ENCODE assay signal across 9 cellular contexts in the genomic region with DNA sequence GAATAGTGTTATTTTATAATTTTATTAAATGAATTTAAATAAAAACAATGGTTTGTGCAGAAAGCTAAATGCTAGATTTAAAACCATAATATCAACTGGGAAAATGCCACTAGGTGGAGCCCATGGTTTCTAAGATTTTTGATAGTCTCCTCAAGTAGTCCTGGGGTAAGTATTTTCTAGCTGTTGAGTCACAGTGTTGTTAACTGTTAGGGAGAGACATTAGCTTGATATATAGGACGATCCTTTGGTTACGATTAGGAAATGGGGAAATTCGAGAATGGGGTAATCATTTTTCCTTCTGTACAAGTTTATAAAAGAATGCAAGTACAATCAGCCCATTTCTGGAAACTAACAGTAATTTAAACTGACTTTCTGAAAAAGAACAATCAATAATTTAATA.
DNase-seq lines count a peak whose midpoint lies in the region; ATAC-seq and TF ChIP-seq lines count a peak whose summit lies in the region.
"Had no signal": no experiment of that assay in that cellular context is flagged by ENCODE, and none has a peak within 500 bp of the region (broad histone marks: within the 10 kb centered on the region; RNA-seq: fewer than 3 reads in every experiment).

No MANE protein-coding gene starts in this region.

- peak; percentile 1 for DNase-seq in NCI-H146 (lab: John Stamatoyannopoulos, UW)
- no peak for DNase-seq in NCI-H146 treated with DMSO at 0.1 percent for 48 hours (lab: John Stamatoyannopoulos, UW; ENCODE audit: unreplicated experiment)
- DNase-seq in HuH-7 (ENCODE audit: low spot score) = peak; percentile 24
- DNase-seq in SK-MEL-5 (ENCODE audit: low read depth, low spot score) = peak; percentile 77
- DNase-seq in fibroblast of peridontal ligament (ENCODE audit: extremely low read depth) = peak; percentile 94
- DNase-seq in ovary = peak in 1 of 5 donors; percentile 25
- no peak for DNase-seq in effector memory CD4-positive, alpha-beta T cell

- no peak overlapping the region for H3K4me3 ChIP-seq in ovary
- H3K4me3 ChIP-seq in effector memory CD4-positive, alpha-beta T cell (ENCODE audit: insufficient read depth, low read depth, low read length, poor library complexity, severe bottlenecking) = no peak overlapping the region
- H3K4me3 ChIP-seq: BLaER1 had no signal

- H3K9me3 ChIP-seq in ovary = no peaks in the 10 kb centered on the region
- H3K9me3 ChIP-seq in effector memory CD4-positive, alpha-beta T cell (ENCODE audit: control insufficient read depth, low read length) = no peaks in the 10 kb centered on the region

- 4 to 5% (median 4%) methylated on average over 3 of the region's 3 CpGs for WGBS in ovary, 3 donors

- in situ Hi-C loops in SK-MEL-5 (cut with HindIII; ENCODE audit: low pct_unique_long_range_greater_than_20kb, low sequenced_read_pairs) = no loop called here

- H3K27ac ChIP-seq in ovary = no peak overlapping the region
- H3K27ac ChIP-seq in effector memory CD4-positive, alpha-beta T cell (ENCODE audit: insufficient read depth, low read length, poor library complexity, severe bottlenecking) = no peak overlapping the region
- H3K27ac ChIP-seq: BLaER1 had no signal

- peak; percentile 11 to 30 (median 27) for TF ChIP-seq CTCF in ovary (IDR thresholded peaks at IDR 0.05)

- H3K36me3 ChIP-seq in ovary = no peaks in the 10 kb centered on the region
- no peaks in the 10 kb centered on the region for H3K36me3 ChIP-seq in effector memory CD4-positive, alpha-beta T cell (ENCODE audit: control insufficient read depth, insufficient read depth, low read length)
- H3K36me3 ChIP-seq: BLaER1 had no signal

- no peaks in the 10 kb centered on the region for H3K27me3 ChIP-seq in ovary
- H3K27me3 ChIP-seq in effector memory CD4-positive, alpha-beta T cell (replicated peaks; ENCODE audit: control insufficient read depth, insufficient read depth, low read length, poor library complexity, severe bottlenecking) = no peaks in the 10 kb centered on the region
- H3K27me3 ChIP-seq: BLaER1 had no signal

- intact Hi-C loops in ovary (cut with DNase I) = loop anchor here in 3 of 4 donors (10.0 kb wide), 1 partner anchor 951 kb away; no protein-coding TSS in a partner anchor

- peaks cover 2% of the 10 kb centered on the region for H3K4me1 ChIP-seq in ovary (ENCODE audit: insufficient read depth)
- H3K4me1 ChIP-seq in effector memory CD4-positive, alpha-beta T cell (ENCODE audit: control insufficient read depth, insufficient read depth, low read length, poor library complexity, severe bottlenecking) = no peaks in the 10 kb centered on the region

- no peak for TF ChIP-seq POLR2A in ovary (IDR thresholded peaks at IDR 0.05)

- ATAC-seq in HG02763 (IDR thresholded peaks at IDR 0.05; ENCODE audit: unreplicated experiment) = no peak

- no peak for TF ChIP-seq EP300 in ovary (IDR thresholded peaks at IDR 0.05)

Comparison
In these comparisons a context has a peak if more than half of its experiments do, and no peak if none do; other contexts are left out.
1. DNase-seq: peak in NCI-H146 (single experiment), HuH-7 (single experiment), SK-MEL-5 (single experiment) and fibroblast of peridontal ligament (single experiment); none in NCI-H146 treated with DMSO at 0.1 percent for 48 hours (single experiment) and effector memory CD4-positive, alpha-beta T cell (0 of 3).